ENCODE assay signal across 2 cellular contexts in the genomic region with DNA sequence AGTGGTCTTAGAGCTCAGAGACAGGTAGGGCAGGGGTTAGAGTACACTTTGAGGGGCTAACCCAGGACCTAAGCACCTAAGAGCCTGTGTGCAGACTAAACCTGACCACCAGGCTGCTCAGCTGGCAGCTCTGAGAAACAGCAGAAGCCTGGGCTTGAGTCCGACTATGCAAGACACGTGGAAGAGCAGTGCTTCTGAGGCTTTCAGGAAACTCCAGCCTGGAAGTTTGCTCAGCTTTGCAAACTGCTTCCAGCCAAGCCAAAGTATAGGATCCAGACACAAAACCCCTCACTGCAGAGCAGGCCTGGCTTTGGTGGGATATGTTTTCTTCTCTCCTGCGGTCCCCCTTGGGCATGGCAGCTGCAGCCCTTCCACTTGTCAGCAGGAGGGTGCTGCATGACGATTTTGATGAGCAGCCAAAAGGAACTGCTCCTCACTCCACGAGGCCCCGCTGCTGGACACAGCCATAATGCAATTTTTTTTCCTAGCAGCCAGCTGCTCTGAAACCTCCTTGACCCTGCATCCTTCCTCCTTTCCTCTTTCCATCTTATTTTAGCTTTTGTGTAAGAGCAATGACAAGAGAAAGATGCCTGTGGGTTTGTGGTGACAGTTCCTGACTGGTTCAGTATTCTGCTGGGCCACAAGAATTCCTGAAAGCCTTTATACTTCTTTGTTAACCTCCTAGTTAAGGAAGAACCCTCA.
TF ChIP-seq lines count a peak whose summit lies in the region.

No MANE protein-coding gene starts in this region.

TF ChIP-seq in liver, 16 proteins besides CTCF, POLR2A, EP300 and RAD21:
- TF ChIP-seq NR2F2 (IDR thresholded peaks at IDR 0.05) (peak; percentile 91), YY1 (IDR thresholded peaks at IDR 0.05) (no peak)

TF ChIP-seq in HepG2, 621 proteins besides CTCF, POLR2A, EP300 and RAD21 (continued from another document):
- TF ChIP-seq CEBPG (CRISPR knock-in tag; IDR thresholded peaks at IDR 0.05), result no peak
- no peak for TF ChIP-seq ZNF124 (CRISPR knock-in tag; IDR thresholded peaks at IDR 0.05)
- no peak for TF ChIP-seq ADNP (CRISPR knock-in tag; IDR thresholded peaks at IDR 0.05)
- no peak for TF ChIP-seq ZNF772 (CRISPR knock-in tag; IDR thresholded peaks at IDR 0.05)
- no peak for TF ChIP-seq TEAD3 (CRISPR knock-in tag; optimal IDR thresholded peaks at IDR 0.05; ENCODE audit: borderline replicate concordance)
- no peak for TF ChIP-seq HBP1 (CRISPR knock-in tag; IDR thresholded peaks at IDR 0.05; ENCODE audit: low read depth)
- TF ChIP-seq ZKSCAN8 (CRISPR knock-in tag; IDR thresholded peaks at IDR 0.05; ENCODE audit: borderline replicate concordance), result no peak
TF ChIP-seq in HepG2: peak in this region for 0.
